Comparison of ENCODE assay signal across 1 cellular context in the genomic region with DNA sequence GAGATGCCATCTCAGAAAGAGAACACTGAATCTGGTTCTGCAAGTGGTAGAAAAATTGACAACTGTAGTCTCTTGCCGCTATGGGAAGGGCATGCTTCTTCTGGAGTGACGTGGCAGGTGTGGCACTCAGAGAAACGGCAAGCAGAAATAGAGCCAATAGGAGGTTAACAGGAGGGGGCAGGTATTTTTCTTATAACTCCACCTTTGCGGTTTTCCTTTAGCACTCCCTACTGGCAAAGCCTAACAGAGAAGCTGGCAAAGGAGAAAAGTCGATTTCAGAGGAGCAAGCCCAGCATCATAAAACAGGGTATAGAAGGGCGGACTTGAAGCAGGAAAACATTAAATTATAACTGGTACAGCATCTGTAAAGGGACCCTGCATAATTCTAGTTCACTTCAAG.
TF ChIP-seq lines count a peak whose summit lies in the region.

No MANE protein-coding gene starts in this region.

TF ChIP-seq in GM23338, 12 proteins besides CTCF, POLR2A, EP300 and RAD21 (continued from another document):
- no peak for TF ChIP-seq STAT1 (IDR thresholded peaks at IDR 0.05; ENCODE audit: unreplicated experiment)
- no peak for TF ChIP-seq POLR2AphosphoS5 (IDR thresholded peaks at IDR 0.05; ENCODE audit: low read depth)
- TF ChIP-seq ZNF462 (CRISPR knock-in tag; IDR thresholded peaks at IDR 0.05): no peak
- no peak for TF ChIP-seq EZH2phosphoT487 (IDR thresholded peaks at IDR 0.05; ENCODE audit: unreplicated experiment)
- no peak for TF ChIP-seq ZNF114 (CRISPR knock-in tag; IDR thresholded peaks at IDR 0.05)
- TF ChIP-seq JUNB (IDR thresholded peaks at IDR 0.05; ENCODE audit: unreplicated experiment): no peak
- TF ChIP-seq CREB1 (CRISPR knock-in tag; IDR thresholded peaks at IDR 0.05; ENCODE audit: low read depth): no peak
- TF ChIP-seq, protein P1, sequence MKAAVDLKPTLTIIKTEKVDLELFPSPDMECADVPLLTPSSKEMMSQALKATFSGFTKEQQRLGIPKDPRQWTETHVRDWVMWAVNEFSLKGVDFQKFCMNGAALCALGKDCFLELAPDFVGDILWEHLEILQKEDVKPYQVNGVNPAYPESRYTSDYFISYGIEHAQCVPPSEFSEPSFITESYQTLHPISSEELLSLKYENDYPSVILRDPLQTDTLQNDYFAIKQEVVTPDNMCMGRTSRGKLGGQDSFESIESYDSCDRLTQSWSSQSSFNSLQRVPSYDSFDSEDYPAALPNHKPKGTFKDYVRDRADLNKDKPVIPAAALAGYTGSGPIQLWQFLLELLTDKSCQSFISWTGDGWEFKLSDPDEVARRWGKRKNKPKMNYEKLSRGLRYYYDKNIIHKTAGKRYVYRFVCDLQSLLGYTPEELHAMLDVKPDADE (IDR thresholded peaks at IDR 0.05): no peak
